ENCODE assay signal across 22 cellular contexts in genomic region chr6:1001655-1002349, GRCh38.
DNase-seq lines count a peak whose midpoint lies in the region; ATAC-seq and TF ChIP-seq lines count a peak whose summit lies in the region.
"Had no signal": no experiment of that assay in that cellular context is flagged by ENCODE, and none has a peak within 500 bp of the region (broad histone marks: within the 10 kb centered on the region; RNA-seq: fewer than 3 reads in every experiment).

No MANE protein-coding gene starts in this region.

- POLR2A ChIA-PET in CD8-positive, alpha-beta T cell (lab: Charles Lee) = no interaction called here

- no peak overlapping the region for H3K27ac Mint-ChIP-seq in CD8-positive, alpha-beta T cell
- H3K27ac Mint-ChIP-seq: IgD-negative memory B cell; nephron progenitor cell; T-helper 2 cell treated with Interferon-gamma antibody and Interleukin-4, amounts not matched to agents 5 μg/mL and 100 μg/mL, for 36 hours had no signal

- CTCF ChIA-PET in CD8-positive, alpha-beta T cell (lab: Charles Lee) = no interaction called here

- DNase-seq in GM12864 (ENCODE audit: low read depth) = peak; percentile 68
- peak in 1 of 3 donors; percentile 8 for DNase-seq in mucosa of descending colon
- DNase-seq in brain microvascular endothelial cell = no peak
- DNase-seq in activated CD4-positive, alpha-beta T cell treated with anti-CD3 and anti-CD28 coated beads, Interleukin-2, amount 50 U/mL, for 48 hours = no peak
- no peak for DNase-seq in CD8-positive, alpha-beta T cell
- no peak for DNase-seq in NCI-H1694 (lab: John Stamatoyannopoulos, UW)
- DNase-seq: activated gamma-delta T cell treated with Interleukin-2 at 50 U/mL for 16 hours, amniotic stem cell, BE2C, caudate nucleus, DMS153, mesendoderm, MV-4-11, NCI-H526 treated with DMSO at 0.1 percent for 48 hours, nephron progenitor cell, psoas muscle, SJCRH30 had no signal

- H3K36me3 ChIP-seq in mucosa of descending colon (ENCODE audit: low read depth) = no peaks in the 10 kb centered on the region
- H3K36me3 ChIP-seq in brain microvascular endothelial cell (replicated peaks) = no peaks in the 10 kb centered on the region
- no peaks in the 10 kb centered on the region for H3K36me3 ChIP-seq in CD8-positive, alpha-beta T cell (ENCODE audit: insufficient read depth, low read length)
- H3K36me3 ChIP-seq: BE2C, SJCRH30 had no signal

- H3K4me3 ChIP-seq in GM12864 (ENCODE audit: low read depth, low read length) (no peak overlapping the region), mucosa of descending colon (no peak overlapping the region), brain microvascular endothelial cell (ENCODE audit: low read depth, low read length) (no peak overlapping the region)
- no peak overlapping the region for H3K4me3 ChIP-seq in CD8-positive, alpha-beta T cell (ENCODE audit: low read depth, low read length)
- H3K4me3 ChIP-seq: hepatocyte, psoas muscle, SJCRH30 had no signal

- no peak overlapping the region for H3K27ac ChIP-seq in brain microvascular endothelial cell
- H3K27ac ChIP-seq in CD8-positive, alpha-beta T cell (ENCODE audit: low read depth, low read length) = no peak overlapping the region
- H3K27ac ChIP-seq: hepatocyte, psoas muscle, SJCRH30 had no signal

- intact Hi-C loops in mucosa of descending colon (cut with DNase I, micrococcal nuclease) = no loop called here
- intact Hi-C loops in CD8-positive, alpha-beta T cell (cut with DNase I, micrococcal nuclease) = no loop called here

- H3K9me3 ChIP-seq in mucosa of descending colon = no peaks in the 10 kb centered on the region
- no peaks in the 10 kb centered on the region for H3K9me3 ChIP-seq in CD8-positive, alpha-beta T cell (ENCODE audit: low read length)
- H3K9me3 ChIP-seq: BE2C, psoas muscle, SJCRH30 had no signal

- H3K4me1 ChIP-seq in mucosa of descending colon (ENCODE audit: low read depth) = no peaks in the 10 kb centered on the region
- no peaks in the 10 kb centered on the region for H3K4me1 ChIP-seq in CD8-positive, alpha-beta T cell (ENCODE audit: insufficient read depth, low read length)
- H3K4me1 ChIP-seq: BE2C, psoas muscle, SJCRH30 had no signal

- H3K27me3 ChIP-seq in brain microvascular endothelial cell (replicated peaks) = no peaks in the 10 kb centered on the region
- no peaks in the 10 kb centered on the region for H3K27me3 ChIP-seq in CD8-positive, alpha-beta T cell (ENCODE audit: insufficient read depth, low read length)
- H3K27me3 ChIP-seq: hepatocyte, SJCRH30 had no signal

- in situ Hi-C loops in brain microvascular endothelial cell (cut with HindIII; ENCODE audit: low pct_ligation_motif_present, low sequenced_read_pairs) = no loop called here

- H3K4me1 Mint-ChIP-seq in CD8-positive, alpha-beta T cell (ENCODE audit: low read depth) = no peaks in the 10 kb centered on the region
- H3K4me1 Mint-ChIP-seq: IgD-negative memory B cell had no signal

- no peaks in the 10 kb centered on the region for H3K9me3 Mint-ChIP-seq in CD8-positive, alpha-beta T cell
- H3K9me3 Mint-ChIP-seq: IgD-negative memory B cell; T-helper 2 cell treated with Interferon-gamma antibody and Interleukin-4, amounts not matched to agents 5 μg/mL and 100 μg/mL, for 36 hours had no signal

- H3K4me3 Mint-ChIP-seq in CD8-positive, alpha-beta T cell = no peak overlapping the region
- H3K4me3 Mint-ChIP-seq: IgD-negative memory B cell; nephron progenitor cell; T-helper 2 cell treated with Interferon-gamma antibody and Interleukin-4, amounts not matched to agents 5 μg/mL and 100 μg/mL, for 36 hours had no signal

- no peaks in the 10 kb centered on the region for H3K36me3 Mint-ChIP-seq in CD8-positive, alpha-beta T cell
- H3K36me3 Mint-ChIP-seq: IgD-negative memory B cell had no signal

- TF ChIP-seq CTCF in GM12864 (IDR thresholded peaks at IDR 0.05; ENCODE audit: low read depth, low read length, missing control alignments) = no peak
- no peak for TF ChIP-seq CTCF in mucosa of descending colon (IDR thresholded peaks at IDR 0.05)
- TF ChIP-seq CTCF in brain microvascular endothelial cell (IDR thresholded peaks at IDR 0.05; ENCODE audit: low read depth, low read length, missing control alignments) = no peak
- no peak for TF ChIP-seq CTCF in CD8-positive, alpha-beta T cell (IDR thresholded peaks at IDR 0.05)

- peaks cover 4% of the 10 kb centered on the region for H3K27me3 Mint-ChIP-seq in CD8-positive, alpha-beta T cell (ENCODE audit: low read depth)

- ATAC-seq in GM21423 (IDR thresholded peaks at IDR 0.05; ENCODE audit: unreplicated experiment) = peak; percentile 43
- ATAC-seq in HG03460 (IDR thresholded peaks at IDR 0.05; ENCODE audit: unreplicated experiment) = peak; percentile 61
- peak; percentile 40 for ATAC-seq in mucosa of descending colon
- ATAC-seq in CD8-positive, alpha-beta T cell = no peak
- ATAC-seq: psoas muscle had no signal
